ENCODE assay signal across 12 cellular contexts in genomic region chr6:106637051-106637717, GRCh38. TPM values are rescaled to one million over a fixed set of nuclear protein-coding genes. Genes with fewer than 3 reads are reported as not detected.
A peak's percentile ranks its signal among the peaks of the same experiment; 100 is the strongest.
DNase-seq lines count a peak whose midpoint lies in the region; ATAC-seq and TF ChIP-seq lines count a peak whose summit lies in the region.
"Had no signal": no experiment of that assay in that cellular context is flagged by ENCODE, and none has a peak within 500 bp of the region (broad histone marks: within the 10 kb centered on the region; RNA-seq: fewer than 3 reads in every experiment).

No MANE protein-coding gene starts in this region.

- H3K27me3 ChIP-seq in esophagus muscularis mucosa = no peaks in the 10 kb centered on the region
- H3K27me3 ChIP-seq in body of pancreas = no peaks in the 10 kb centered on the region
- H3K27me3 ChIP-seq: tibial nerve had no signal

- no peak overlapping the region for H3K27ac ChIP-seq in esophagus muscularis mucosa (replicated peaks in 1 of 4)
- no peak overlapping the region for H3K27ac ChIP-seq in body of pancreas
- H3K27ac ChIP-seq: C4-2B, VCaP had no signal

- no peak for TF ChIP-seq EP300 in esophagus muscularis mucosa (IDR thresholded peaks at IDR 0.05)

- DNase-seq in CD14-positive monocyte (ENCODE audit: low spot score) (no peak), T-helper 17 cell (no peak), esophagus muscularis mucosa (ENCODE audit: extremely low spot score) (no peak), body of pancreas (no peak)
- no peak for DNase-seq in activated CD4-positive, alpha-beta memory T cell treated with anti-CD3 and anti-CD28 coated beads, Interleukin-2, amount 10 ng/mL, durations not matched to agents 7 days and 5 days
- no peak for DNase-seq in stimulated activated naive CD4-positive, alpha-beta T cell treated with Interleukin-2 at 50 U/mL for 16 hours (lab: John Stamatoyannopoulos, UW)

- H3K9me3 Mint-ChIP-seq in CD14-positive monocyte = no peaks in the 10 kb centered on the region
- H3K9me3 Mint-ChIP-seq in activated CD4-positive, alpha-beta memory T cell treated with anti-CD3 and anti-CD28 coated beads, Interleukin-2, amount 10 ng/mL, durations not matched to agents 7 days and 5 days = no peaks in the 10 kb centered on the region

- peak overlapping the region; percentile 4 to 72 (median 51) for H3K27ac Mint-ChIP-seq in CD14-positive monocyte
- H3K27ac Mint-ChIP-seq in T-helper 17 cell = peak overlapping the region; percentile 91
- H3K27ac Mint-ChIP-seq in activated CD4-positive, alpha-beta memory T cell treated with anti-CD3 and anti-CD28 coated beads, Interleukin-2, amount 10 ng/mL, durations not matched to agents 7 days and 5 days = no peak overlapping the region

- TF ChIP-seq POLR2A in GM19193 (IDR thresholded peaks at IDR 0.05; ENCODE audit: extremely low read depth, insufficient read depth, insufficient read length) (peak; percentile 23), esophagus muscularis mucosa (IDR thresholded peaks at IDR 0.05; ENCODE audit: low read depth) (no peak), body of pancreas (IDR thresholded peaks at IDR 0.05) (no peak)

- peak overlapping the region; percentile 28 to 52 for H3K4me3 Mint-ChIP-seq in CD14-positive monocyte
- H3K4me3 Mint-ChIP-seq in T-helper 17 cell = peak overlapping the region; percentile 78
- H3K4me3 Mint-ChIP-seq in activated CD4-positive, alpha-beta memory T cell treated with anti-CD3 and anti-CD28 coated beads, Interleukin-2, amount 10 ng/mL, durations not matched to agents 7 days and 5 days = no peak overlapping the region

- H3K4me1 Mint-ChIP-seq in CD14-positive monocyte (peaks cover 30% of the 10 kb centered on the region), T-helper 17 cell (peaks cover 43% of the 10 kb centered on the region)
- H3K4me1 Mint-ChIP-seq in activated CD4-positive, alpha-beta memory T cell treated with anti-CD3 and anti-CD28 coated beads, Interleukin-2, amount 10 ng/mL, durations not matched to agents 7 days and 5 days = peaks cover 28% of the 10 kb centered on the region

- POLR2A ChIA-PET in activated CD4-positive, alpha-beta memory T cell treated with anti-CD3 and anti-CD28 coated beads, Interleukin-2, amount 10 ng/mL, durations not matched to agents 7 days and 5 days (lab: Charles Lee) = interaction anchor here (0.9 to 1.4 kb wide), 4 partner anchors 9 to 653 kb away, joined by 3 to 5 read pairs (median 3); partner anchors contain the start of genes QRSL1 and RTN4IP1

- H3K9me3 ChIP-seq in T-helper 17 cell (ENCODE audit: control insufficient read depth, low read length, poor library complexity, severe bottlenecking) (no peaks in the 10 kb centered on the region), esophagus muscularis mucosa (no peaks in the 10 kb centered on the region), body of pancreas (no peaks in the 10 kb centered on the region)
- H3K9me3 ChIP-seq: tibial nerve had no signal

- H3K36me3 ChIP-seq in esophagus muscularis mucosa (peaks cover 4 to 24% (median 9%) of the 10 kb centered on the region in 4 donors), body of pancreas (replicated peaks in 1 of 2; ENCODE audit: insufficient read depth in 1 of 2, low read depth in 2 of 2) (no peaks in the 10 kb centered on the region)

- no peak for TF ChIP-seq CTCF in CD14-positive monocyte (IDR thresholded peaks at IDR 0.05)
- TF ChIP-seq CTCF in esophagus muscularis mucosa (IDR thresholded peaks at IDR 0.05) = no peak
- no peak for TF ChIP-seq CTCF in body of pancreas (IDR thresholded peaks at IDR 0.05)

- intact Hi-C loops in CD14-positive monocyte (cut with micrococcal nuclease) (no loop called here), esophagus muscularis mucosa (cut with DNase I) (no loop called here), body of pancreas (cut with DNase I) (no loop called here)

- H3K27me3 Mint-ChIP-seq in CD14-positive monocyte (ENCODE audit: low read depth in 3 of 3) (no peaks in the 10 kb centered on the region), T-helper 17 cell (no peaks in the 10 kb centered on the region)
- no peaks in the 10 kb centered on the region for H3K27me3 Mint-ChIP-seq in activated CD4-positive, alpha-beta memory T cell treated with anti-CD3 and anti-CD28 coated beads, Interleukin-2, amount 10 ng/mL, durations not matched to agents 7 days and 5 days

- H3K4me1 ChIP-seq in esophagus muscularis mucosa (peaks cover 0 to 6% (median 3%) of the 10 kb centered on the region in 4 donors), body of pancreas (peaks cover 7% of the 10 kb centered on the region)
- H3K4me1 ChIP-seq: tibial nerve had no signal

- ATAC-seq in HG02884 (IDR thresholded peaks at IDR 0.05; ENCODE audit: unreplicated experiment) (peak; percentile 27), T-helper 17 cell (no peak), body of pancreas (no peak)
- ATAC-seq: HCT116 had no signal

- H3K36me3 Mint-ChIP-seq in CD14-positive monocyte = peaks cover 18 to 24% of the 10 kb centered on the region in 2 donors
- peaks cover 2% of the 10 kb centered on the region for H3K36me3 Mint-ChIP-seq in T-helper 17 cell (ENCODE audit: low read depth)
- H3K36me3 Mint-ChIP-seq in activated CD4-positive, alpha-beta memory T cell treated with anti-CD3 and anti-CD28 coated beads, Interleukin-2, amount 10 ng/mL, durations not matched to agents 7 days and 5 days (ENCODE audit: low read depth) = peaks cover 15% of the 10 kb centered on the region

- no peak overlapping the region for H3K4me3 ChIP-seq in esophagus muscularis mucosa
- H3K4me3 ChIP-seq in body of pancreas = no peak overlapping the region
- H3K4me3 ChIP-seq: tibial nerve had no signal

- CTCF ChIA-PET in activated CD4-positive, alpha-beta memory T cell treated with anti-CD3 and anti-CD28 coated beads, Interleukin-2, amount 10 ng/mL, durations not matched to agents 7 days and 5 days (lab: Charles Lee) = interaction anchor here (0.5 to 2.5 kb wide), 7 partner anchors 18 to 302 kb away, joined by 3 to 10 read pairs (median 3); no protein-coding TSS in a partner anchor

- WGBS in esophagus muscularis mucosa = 66% methylated on average over 7 of the region's 7 CpGs
- WGBS in body of pancreas, 2 donors = 61 to 80% methylated on average over 7 of the region's 7 CpGs

RNA-seq across cellular contexts. Expression of gene QRSL1, which starts 7.8 kb away (rescaled TPM):
- polyA plus RNA-seq in CD14-positive monocyte = 1 to 10 TPM; 5.8 to 7.8 TPM
- total RNA-seq in T-helper 17 cell (10 to 100 TPM; 11.9 to 12.5 TPM), esophagus muscularis mucosa (1 to 10 TPM; 6.7 to 9.1 (median 8.3) TPM), body of pancreas (1 to 10 TPM; 3.0 to 6.2 TPM)
- total RNA-seq in activated CD4-positive, alpha-beta memory T cell treated with anti-CD3 and anti-CD28 coated beads, Interleukin-2, amount 10 ng/mL, durations not matched to agents 7 days and 5 days = 10 to 100 TPM; 11.6 to 12.2 TPM

RNA-seq across cellular contexts. Expression of gene RTN4IP1, which starts 7.9 kb away (rescaled TPM):
- polyA plus RNA-seq in CD14-positive monocyte = 1 to 10 TPM; 4.5 to 6.7 TPM
- total RNA-seq in T-helper 17 cell (1 to 10 TPM; 3.1 to 5.4 TPM), esophagus muscularis mucosa (1 to 10 TPM; 2.3 to 6.2 (median 4.9) TPM), body of pancreas (1 to 10 TPM; 3.6 to 4.0 TPM)
- total RNA-seq in activated CD4-positive, alpha-beta memory T cell treated with anti-CD3 and anti-CD28 coated beads, Interleukin-2, amount 10 ng/mL, durations not matched to agents 7 days and 5 days = 1 to 10 TPM; 5.8 to 7.7 TPM
